Comparison of ENCODE assay signal across 10 cellular contexts in genomic region chr11:131889146-131889577, GRCh38.
A peak's percentile ranks its signal among the peaks of the same experiment; 100 is the strongest.
DNase-seq lines count a peak whose midpoint lies in the region; ATAC-seq and TF ChIP-seq lines count a peak whose summit lies in the region.
"Had no signal": no experiment of that assay in that cellular context is flagged by ENCODE, and none has a peak within 500 bp of the region (broad histone marks: within the 10 kb centered on the region; RNA-seq: fewer than 3 reads in every experiment).

No MANE protein-coding gene starts in this region.

- H4K20me1 ChIP-seq in mammary epithelial cell (ENCODE audit: insufficient read depth, low read length) = no peaks in the 10 kb centered on the region

- H3K36me3 ChIP-seq in mammary epithelial cell (ENCODE audit: insufficient read depth, low read length) = no peaks in the 10 kb centered on the region
- no peaks in the 10 kb centered on the region for H3K36me3 ChIP-seq in transverse colon
- H3K36me3 ChIP-seq: tibial nerve had no signal

- TF ChIP-seq CTCF in mammary epithelial cell (conservative IDR thresholded peaks at IDR 0.05 in 1 of 2, IDR thresholded peaks at IDR 0.05 in 1 of 2; ENCODE audit: extremely low read depth in 1 of 2, insufficient read depth in 1 of 2, low read depth in 1 of 2, low read length in 2 of 2) (no peak), MCF 10A (IDR thresholded peaks at IDR 0.05; ENCODE audit: unreplicated experiment) (no peak), transverse colon (IDR thresholded peaks at IDR 0.05) (no peak)

- H3K9ac ChIP-seq in mammary epithelial cell (ENCODE audit: insufficient read depth, low read length) = peak overlapping the region; percentile 52

- H3K27ac ChIP-seq in mammary epithelial cell (ENCODE audit: insufficient read depth, low read depth, low read length) (peak overlapping the region; percentile 89), transverse colon (peak overlapping the region; percentile 46 to 67 (median 64))
- H3K27ac ChIP-seq: tibial nerve had no signal

- H3K27me3 Mint-ChIP-seq in MCF 10A (ENCODE audit: insufficient read depth, unreplicated experiment) = no peaks in the 10 kb centered on the region
- no peaks in the 10 kb centered on the region for H3K27me3 Mint-ChIP-seq in activated CD8-positive, alpha-beta T cell treated with anti-CD3 and anti-CD28 coated beads, Interleukin-2, amount 10 ng/mL, durations not matched to agents 7 days and 5 days (ENCODE audit: low read depth)

- H3K4me1 ChIP-seq in mammary epithelial cell (ENCODE audit: insufficient read depth, low read length) (peaks cover 48% of the 10 kb centered on the region), transverse colon (peaks cover 4 to 17% (median 6%) of the 10 kb centered on the region in 4 donors)

- no peak for ATAC-seq in activated CD8-positive, alpha-beta T cell treated with anti-CD3 and anti-CD28 coated beads, Interleukin-2, amount 10 ng/mL, durations not matched to agents 7 days and 5 days

- no peaks in the 10 kb centered on the region for H3K36me3 Mint-ChIP-seq in MCF 10A (ENCODE audit: insufficient read depth, unreplicated experiment)
- no peaks in the 10 kb centered on the region for H3K36me3 Mint-ChIP-seq in activated CD8-positive, alpha-beta T cell treated with anti-CD3 and anti-CD28 coated beads, Interleukin-2, amount 10 ng/mL, durations not matched to agents 7 days and 5 days (ENCODE audit: low read depth)

- CTCF ChIA-PET in mammary epithelial cell (lab: Charles Lee; ENCODE audit: low non-redundant PET) = interaction anchor here (0.6 kb wide), 1 partner anchor 210 kb away, joined by 9 read pairs; no protein-coding TSS in a partner anchor
- CTCF ChIA-PET in MCF 10A (lab: Yijun Ruan, JAX) = no interaction called here
- CTCF ChIA-PET in activated CD8-positive, alpha-beta T cell treated with anti-CD3 and anti-CD28 coated beads, Interleukin-2, amount 10 ng/mL, durations not matched to agents 7 days and 5 days (lab: Charles Lee) = no interaction called here

- H3K27me3 ChIP-seq in mammary epithelial cell (ENCODE audit: insufficient read depth, low read length) (no peaks in the 10 kb centered on the region), transverse colon (no peaks in the 10 kb centered on the region)
- H3K27me3 ChIP-seq: tibial nerve had no signal

- H2AFZ ChIP-seq in mammary epithelial cell (ENCODE audit: low read depth, low read length) = no peak overlapping the region

- no peak overlapping the region for H3K4me3 ChIP-seq in mammary epithelial cell (replicated peaks in 1 of 3; ENCODE audit: insufficient read depth in 1 of 3, low read depth in 2 of 3, low read length in 3 of 3)
- no peak overlapping the region for H3K4me3 ChIP-seq in transverse colon
- H3K4me3 ChIP-seq: tibial nerve had no signal

- BruUV-seq in mammary epithelial cell (replicated peaks; lab: Mats Ljungman, UMichigan) = no TSS peak
- BruUV-seq in MCF 10A (replicated peaks; lab: Mats Ljungman, UMichigan) = no TSS peak

- H3K4me1 Mint-ChIP-seq in MCF 10A (ENCODE audit: insufficient read depth, unreplicated experiment) = no peaks in the 10 kb centered on the region
- H3K4me1 Mint-ChIP-seq in activated CD8-positive, alpha-beta T cell treated with anti-CD3 and anti-CD28 coated beads, Interleukin-2, amount 10 ng/mL, durations not matched to agents 7 days and 5 days (ENCODE audit: low read depth) = no peaks in the 10 kb centered on the region

- no peaks in the 10 kb centered on the region for H3K9me3 ChIP-seq in mammary epithelial cell (replicated peaks; ENCODE audit: insufficient read depth, low read length)
- H3K9me3 ChIP-seq in transverse colon = no peaks in the 10 kb centered on the region
- H3K9me3 ChIP-seq: tibial nerve had no signal

- H3K9me3 Mint-ChIP-seq in MCF 10A (ENCODE audit: unreplicated experiment) = peaks cover 44% of the 10 kb centered on the region
- H3K9me3 Mint-ChIP-seq in activated CD8-positive, alpha-beta T cell treated with anti-CD3 and anti-CD28 coated beads, Interleukin-2, amount 10 ng/mL, durations not matched to agents 7 days and 5 days (ENCODE audit: insufficient read depth) = no peaks in the 10 kb centered on the region

- TF ChIP-seq POLR2A in transverse colon (IDR thresholded peaks at IDR 0.05) = no peak

- intact Hi-C loops in mammary epithelial cell (cut with micrococcal nuclease) = loop anchor here (2.0 kb wide), 1 partner anchor 20 kb away; no protein-coding TSS in a partner anchor
- intact Hi-C loops in MCF 10A (cut with micrococcal nuclease) = no loop called here
- intact Hi-C loops in transverse colon (cut with DNase I; ENCODE audit: low total_unique reads) = no loop called here

- DNase-seq in mammary epithelial cell (peak; percentile 64), MCF 10A (ENCODE audit: unreplicated experiment) (no peak), NCI-H69 (lab: John Stamatoyannopoulos, UW) (peak; percentile 99), glomerular visceral epithelial cell (ENCODE audit: extremely low spot score) (peak; percentile 94), transverse colon (no peak), middle frontal gyrus (ENCODE audit: extremely low spot score, low spot score) (no peak), NCI-H1694 (lab: John Stamatoyannopoulos, UW) (no peak)
- DNase-seq in activated CD8-positive, alpha-beta T cell treated with anti-CD3 and anti-CD28 coated beads, Interleukin-2, amount 10 ng/mL, durations not matched to agents 7 days and 5 days = no peak

- in situ Hi-C loops in mammary epithelial cell (cut with MboI; ENCODE audit: low sequenced_read_pairs in 2 of 2) = no loop called here
- in situ Hi-C loops in transverse colon (cut with MboI; ENCODE audit: low pct_ligation_motif_present in 1 of 4, low pct_unique_long_range_greater_than_20kb in 1 of 4, low sequenced_read_pairs in 3 of 4) = no loop called here

- no peak for TF ChIP-seq EP300 in transverse colon (IDR thresholded peaks at IDR 0.05; ENCODE audit: low read depth)

- WGBS in mammary epithelial cell (ENCODE audit: low coverage, missing lambda C conversion rate) = 37% methylated on average over 2 of the region's 2 CpGs
- WGBS in transverse colon (ENCODE audit: low coverage in 1 of 2), 2 donors = 26 to 28% methylated on average over 2 of the region's 2 CpGs

- H3K4me3 Mint-ChIP-seq in MCF 10A (ENCODE audit: unreplicated experiment) = no peak overlapping the region
- H3K4me3 Mint-ChIP-seq in activated CD8-positive, alpha-beta T cell treated with anti-CD3 and anti-CD28 coated beads, Interleukin-2, amount 10 ng/mL, durations not matched to agents 7 days and 5 days = no peak overlapping the region

- POLR2A ChIA-PET in MCF 10A (lab: Yijun Ruan, JAX) = no interaction called here
- POLR2A ChIA-PET in activated CD8-positive, alpha-beta T cell treated with anti-CD3 and anti-CD28 coated beads, Interleukin-2, amount 10 ng/mL, durations not matched to agents 7 days and 5 days (lab: Charles Lee) = no interaction called here

- H3K4me2 ChIP-seq in mammary epithelial cell (ENCODE audit: insufficient read depth, low read depth, low read length) = peak overlapping the region; percentile 54

- no peak overlapping the region for H3K27ac Mint-ChIP-seq in MCF 10A (ENCODE audit: low read depth, unreplicated experiment)
- no peak overlapping the region for H3K27ac Mint-ChIP-seq in activated CD8-positive, alpha-beta T cell treated with anti-CD3 and anti-CD28 coated beads, Interleukin-2, amount 10 ng/mL, durations not matched to agents 7 days and 5 days
- H3K27ac Mint-ChIP-seq: progenitor cell of endocrine pancreas had no signal

- H3K79me2 ChIP-seq in mammary epithelial cell (ENCODE audit: insufficient read depth, low read length) = no peaks in the 10 kb centered on the region

- dilution Hi-C loops in mammary epithelial cell (cut with HindIII; ENCODE audit: low sequenced_read_pairs) = no loop called here

Comparison
In these comparisons a context has a peak if more than half of its experiments do, and no peak if none do; other contexts are left out.
1. DNase-seq: peak in mammary epithelial cell (single experiment), NCI-H69 (single experiment) and glomerular visceral epithelial cell (single experiment); none in MCF 10A (single experiment), transverse colon (single experiment), middle frontal gyrus (single experiment), activated CD8-positive, alpha-beta T cell treated with anti-CD3 and anti-CD28 coated beads, Interleukin-2, amount 10 ng/mL, durations not matched to agents 7 days and 5 days (single experiment) and NCI-H1694 (single experiment).